ENCODE assay signal across 18 cellular contexts in genomic region chr2:215861607-215862033, GRCh38.
A peak's percentile ranks its signal among the peaks of the same experiment; 100 is the strongest.
DNase-seq lines count a peak whose midpoint lies in the region; ATAC-seq, FAIRE-seq and TF ChIP-seq lines count a peak whose summit lies in the region.
"Had no signal": no experiment of that assay in that cellular context is flagged by ENCODE, and none has a peak within 500 bp of the region (broad histone marks: within the 10 kb centered on the region; RNA-seq: fewer than 3 reads in every experiment).

No MANE protein-coding gene starts in this region.

- BruUV-seq in mammary epithelial cell (replicated peaks; lab: Mats Ljungman, UMichigan) = no TSS peak

- H3K27ac Mint-ChIP-seq in astrocyte (ENCODE audit: unreplicated experiment) = no peak overlapping the region
- peak overlapping the region in 2 of 3 experiments; percentile 7 to 51 for H3K27ac Mint-ChIP-seq in nephron
- no peak overlapping the region for H3K27ac Mint-ChIP-seq in T-cell
- H3K27ac Mint-ChIP-seq: CD8-positive, alpha-beta T cell; HFFc6 had no signal

- TF ChIP-seq CTCF in mammary epithelial cell (conservative IDR thresholded peaks at IDR 0.05 in 1 of 2, IDR thresholded peaks at IDR 0.05 in 1 of 2; ENCODE audit: extremely low read depth in 1 of 2, insufficient read depth in 1 of 2, low read depth in 1 of 2, low read length in 2 of 2) = no peak
- TF ChIP-seq CTCF in breast epithelium (IDR thresholded peaks at IDR 0.05) = no peak
- TF ChIP-seq CTCF in astrocyte (IDR thresholded peaks at IDR 0.05; ENCODE audit: insufficient read depth, low read depth, low read length) = no peak
- TF ChIP-seq CTCF in nephron (IDR thresholded peaks at IDR 0.05; ENCODE audit: unreplicated experiment in 3 of 3) = no peak

- H3K36me3 Mint-ChIP-seq in astrocyte (ENCODE audit: low read depth, unreplicated experiment) (no peaks in the 10 kb centered on the region), nephron (ENCODE audit: low read depth) (no peaks in the 10 kb centered on the region), T-cell (no peaks in the 10 kb centered on the region)
- H3K36me3 Mint-ChIP-seq: CD14-positive monocyte; CD8-positive, alpha-beta T cell had no signal

- H3K27me3 Mint-ChIP-seq in astrocyte (ENCODE audit: low read depth, unreplicated experiment) (peaks cover 6% of the 10 kb centered on the region), nephron (ENCODE audit: low read depth) (peaks cover 7% of the 10 kb centered on the region), T-cell (peaks cover 7 to 10% of the 10 kb centered on the region in 2 donors)

- in situ Hi-C loops in mammary epithelial cell (cut with MboI; ENCODE audit: low sequenced_read_pairs in 2 of 2) = no loop called here

- no peak for ATAC-seq in T-cell (replicated peaks in 1 of 4)
- ATAC-seq: CD8-positive, alpha-beta T cell had no signal

- no peaks in the 10 kb centered on the region for H4K20me1 ChIP-seq in mammary epithelial cell (ENCODE audit: insufficient read depth, low read length)
- no peaks in the 10 kb centered on the region for H4K20me1 ChIP-seq in astrocyte (ENCODE audit: insufficient read depth, low read length)

- H3K4me3 ChIP-seq in mammary epithelial cell (replicated peaks in 1 of 3; ENCODE audit: insufficient read depth in 1 of 3, low read depth in 2 of 3, low read length in 3 of 3) (no peak overlapping the region), breast epithelium (no peak overlapping the region), astrocyte (ENCODE audit: insufficient read depth, low read depth, low read length) (no peak overlapping the region)
- H3K4me3 ChIP-seq: HAP-1 had no signal

- intact Hi-C loops in mammary epithelial cell (cut with micrococcal nuclease) (no loop called here), breast epithelium (cut with DNase I; ENCODE audit: low total_unique reads) (no loop called here)

- H3K4me2 ChIP-seq in mammary epithelial cell (ENCODE audit: insufficient read depth, low read depth, low read length) (no peak overlapping the region), astrocyte (ENCODE audit: low read length) (no peak overlapping the region)

- H3K36me3 ChIP-seq in mammary epithelial cell (ENCODE audit: insufficient read depth, low read length) (no peaks in the 10 kb centered on the region), breast epithelium (no peaks in the 10 kb centered on the region), astrocyte (ENCODE audit: insufficient read depth, low read length) (no peaks in the 10 kb centered on the region)
- H3K36me3 ChIP-seq: HAP-1 had no signal

- peak; percentile 13 for FAIRE-seq in astrocyte (lab: Jason Lieb, UNC)
- FAIRE-seq: GM19239, H1 had no signal

- H3K9ac ChIP-seq in mammary epithelial cell (ENCODE audit: insufficient read depth, low read length) (no peak overlapping the region), astrocyte (ENCODE audit: low read length) (no peak overlapping the region)

- H2AFZ ChIP-seq in mammary epithelial cell (ENCODE audit: low read depth, low read length) (peak overlapping the region; percentile 6), astrocyte (ENCODE audit: low read depth, low read length) (no peak overlapping the region)

- POLR2A ChIA-PET in T-cell (lab: Charles Lee) = no interaction called here

- DNase-seq in mammary epithelial cell (no peak), breast epithelium (ENCODE audit: low spot score in 2 of 2) (no peak), astrocyte (ENCODE audit: low read depth) (no peak), T-cell (no peak), COLO829 (ENCODE audit: low spot score) (no peak)
- DNase-seq in stimulated activated CD4-positive, alpha-beta T cell treated with anti-CD3 and anti-CD28 coated beads, Interleukin-15, amount 100 ng/mL, for 24 hours = no peak
- DNase-seq: Caco-2; CD8-positive, alpha-beta T cell; DND-41; GDM1; HFFc6 had no signal

- CTCF ChIA-PET in mammary epithelial cell (lab: Charles Lee; ENCODE audit: low non-redundant PET) = no interaction called here
- CTCF ChIA-PET in T-cell (lab: Charles Lee) = no interaction called here

- H3K27me3 ChIP-seq in mammary epithelial cell (ENCODE audit: insufficient read depth, low read length) (no peaks in the 10 kb centered on the region), breast epithelium (no peaks in the 10 kb centered on the region), astrocyte (ENCODE audit: insufficient read depth, low read length) (no peaks in the 10 kb centered on the region)

- H3K27ac ChIP-seq in mammary epithelial cell (ENCODE audit: insufficient read depth, low read depth, low read length) = no peak overlapping the region
- H3K27ac ChIP-seq in breast epithelium = no peak overlapping the region
- H3K27ac ChIP-seq in astrocyte (ENCODE audit: low read depth, low read length) = no peak overlapping the region
- H3K27ac ChIP-seq: 22Rv1, HL-60 had no signal

- 78% methylated on average over 1 of the region's 2 CpGs for WGBS in mammary epithelial cell (ENCODE audit: low coverage, missing lambda C conversion rate)

- H3K9me3 Mint-ChIP-seq in astrocyte (ENCODE audit: unreplicated experiment) (peaks cover 3% of the 10 kb centered on the region), nephron (no peaks in the 10 kb centered on the region), T-cell (no peaks in the 10 kb centered on the region)
- H3K9me3 Mint-ChIP-seq: CD8-positive, alpha-beta T cell; HFFc6 had no signal

- H3K4me1 ChIP-seq in mammary epithelial cell (ENCODE audit: insufficient read depth, low read length) (no peaks in the 10 kb centered on the region), breast epithelium (no peaks in the 10 kb centered on the region), astrocyte (ENCODE audit: insufficient read depth, low read length) (no peaks in the 10 kb centered on the region)
- H3K4me1 ChIP-seq: Caco-2, HAP-1 had no signal

- H3K79me2 ChIP-seq in mammary epithelial cell (ENCODE audit: insufficient read depth, low read length) (no peaks in the 10 kb centered on the region), astrocyte (ENCODE audit: insufficient read depth, low read length) (no peaks in the 10 kb centered on the region)

- H3K4me1 Mint-ChIP-seq in astrocyte (ENCODE audit: low read depth, unreplicated experiment) = no peaks in the 10 kb centered on the region
- peaks cover 39% of the 10 kb centered on the region for H3K4me1 Mint-ChIP-seq in nephron
- H3K4me1 Mint-ChIP-seq in T-cell = no peaks in the 10 kb centered on the region

- no peaks in the 10 kb centered on the region for H3K9me3 ChIP-seq in mammary epithelial cell (replicated peaks; ENCODE audit: insufficient read depth, low read length)
- no peaks in the 10 kb centered on the region for H3K9me3 ChIP-seq in breast epithelium
- H3K9me3 ChIP-seq in astrocyte (ENCODE audit: insufficient read depth, low read depth, low read length) = no peaks in the 10 kb centered on the region
- H3K9me3 ChIP-seq: Caco-2, HAP-1 had no signal

- H3K4me3 Mint-ChIP-seq in astrocyte (ENCODE audit: unreplicated experiment) (no peak overlapping the region), nephron (no peak overlapping the region), T-cell (no peak overlapping the region)
- H3K4me3 Mint-ChIP-seq: CD14-positive monocyte; CD8-positive, alpha-beta T cell; HFFc6 had no signal

- dilution Hi-C loops in mammary epithelial cell (cut with HindIII; ENCODE audit: low sequenced_read_pairs) = no loop called here

- no peak for TF ChIP-seq POLR2A in breast epithelium (IDR thresholded peaks at IDR 0.05)

Comparison
In these comparisons a context has a peak if more than half of its experiments do, and no peak if none do; other contexts are left out.
1. H3K27ac Mint-ChIP-seq: peak in nephron (2 of 3); none in astrocyte (single experiment) and T-cell (0 of 2).